20 cellular contexts compared by ENCODE assay signal in genomic region chr5:145660897-145661650, GRCh38.
DNase-seq lines count a peak whose midpoint lies in the region; ATAC-seq and TF ChIP-seq lines count a peak whose summit lies in the region.
"Had no signal": no experiment of that assay in that cellular context is flagged by ENCODE, and none has a peak within 500 bp of the region (broad histone marks: within the 10 kb centered on the region; RNA-seq: fewer than 3 reads in every experiment).

No MANE protein-coding gene starts in this region.

- H3K36me3 ChIP-seq in A673 (ENCODE audit: insufficient read depth, low read length, poor library complexity, severe bottlenecking), result no peaks in the 10 kb centered on the region
- H3K36me3 ChIP-seq in CD4-positive, alpha-beta memory T cell (ENCODE audit: insufficient read depth, low read length), result no peaks in the 10 kb centered on the region
- H3K36me3 ChIP-seq: colonic mucosa, neural progenitor cell, right atrium auricular region, SJSA1 had no signal

- no peaks in the 10 kb centered on the region for H3K4me1 Mint-ChIP-seq in CD4-positive, alpha-beta memory T cell
- H3K4me1 Mint-ChIP-seq: activated CD4-positive, alpha-beta T cell treated with anti-CD3 and anti-CD28 coated beads for 36 hours; mesothelial cell of epicardium; neural progenitor cell had no signal

- no peaks in the 10 kb centered on the region for H3K9me3 ChIP-seq in A673 (ENCODE audit: low read depth, low read length, poor library complexity, severe bottlenecking)
- no peaks in the 10 kb centered on the region for H3K9me3 ChIP-seq in CD4-positive, alpha-beta memory T cell (ENCODE audit: control insufficient read depth in 1 of 2, low read length in 2 of 2)
- H3K9me3 ChIP-seq: colonic mucosa, right atrium auricular region, SJSA1 had no signal

- intact Hi-C loops in A673 (cut with micrococcal nuclease; ENCODE audit: unreplicated experiment), result no loop called here
- intact Hi-C loops in CD4-positive, alpha-beta memory T cell (cut with micrococcal nuclease), result no loop called here

- H3K27ac Mint-ChIP-seq in CD4-positive, alpha-beta memory T cell, result no peak overlapping the region
- H3K27ac Mint-ChIP-seq: activated CD4-positive, alpha-beta T cell treated with anti-CD3 and anti-CD28 coated beads for 36 hours; mesothelial cell of epicardium; neural progenitor cell had no signal

- H3K4me3 ChIP-seq in A673 (ENCODE audit: low read depth, low read length, poor library complexity, severe bottlenecking) (no peak overlapping the region), foreskin fibroblast (ENCODE audit: low read depth in 1 of 2, low read length in 2 of 2) (no peak overlapping the region)
- H3K4me3 ChIP-seq in CD4-positive, alpha-beta memory T cell (ENCODE audit: low read length in 2 of 2), result no peak overlapping the region
- H3K4me3 ChIP-seq: colonic mucosa, neural progenitor cell, right atrium auricular region, SJSA1 had no signal

- H3K36me3 Mint-ChIP-seq in CD4-positive, alpha-beta memory T cell, result no peaks in the 10 kb centered on the region
- H3K36me3 Mint-ChIP-seq: mesothelial cell of epicardium, neural progenitor cell had no signal

- no TSS peak for BruUV-seq in A673 (replicated peaks; lab: Mats Ljungman, UMichigan)

- H3K9me3 Mint-ChIP-seq in CD4-positive, alpha-beta memory T cell, result peaks cover 0 to 6% (median 3%) of the 10 kb centered on the region in 8 donors

- H3K4me1 ChIP-seq in A673 (ENCODE audit: insufficient read depth, low read length, poor library complexity, severe bottlenecking), result peaks cover 19% of the 10 kb centered on the region
- no peaks in the 10 kb centered on the region for H3K4me1 ChIP-seq in CD4-positive, alpha-beta memory T cell (ENCODE audit: insufficient read depth, low read length)
- H3K4me1 ChIP-seq: colonic mucosa, SJSA1 had no signal

- H3K27ac ChIP-seq in A673 (ENCODE audit: low read depth, low read length, poor library complexity, severe bottlenecking), result no peak overlapping the region
- no peak overlapping the region for H3K27ac ChIP-seq in CD4-positive, alpha-beta memory T cell (ENCODE audit: low read depth, low read length)
- H3K27ac ChIP-seq: colonic mucosa, epithelial cell of prostate, neural progenitor cell, right atrium auricular region, SJSA1 had no signal

- no peak overlapping the region for H3K4me3 Mint-ChIP-seq in CD4-positive, alpha-beta memory T cell
- H3K4me3 Mint-ChIP-seq: activated CD4-positive, alpha-beta T cell treated with anti-CD3 and anti-CD28 coated beads for 36 hours; mesothelial cell of epicardium; neural progenitor cell had no signal

- H3K27me3 ChIP-seq in A673 (replicated peaks; ENCODE audit: insufficient read depth, low read depth, low read length, poor library complexity), result no peaks in the 10 kb centered on the region
- no peaks in the 10 kb centered on the region for H3K27me3 ChIP-seq in CD4-positive, alpha-beta memory T cell (ENCODE audit: insufficient read depth, low read length)
- H3K27me3 ChIP-seq: colonic mucosa, neural progenitor cell, right atrium auricular region, SJSA1 had no signal

- CTCF ChIA-PET in A673 (lab: Charles Lee), result no interaction called here
- CTCF ChIA-PET in CD4-positive, alpha-beta memory T cell (lab: Charles Lee; ENCODE audit: partially characterized antibody), result no interaction called here

- no peaks in the 10 kb centered on the region for H3K27me3 Mint-ChIP-seq in CD4-positive, alpha-beta memory T cell
- H3K27me3 Mint-ChIP-seq: activated CD4-positive, alpha-beta T cell treated with anti-CD3 and anti-CD28 coated beads for 36 hours had no signal

- DNase-seq in A673 (ENCODE audit: low spot score) (peak; percentile 66), GM04503 (ENCODE audit: low read depth) (peak; percentile 38), amniotic epithelial cell (ENCODE audit: low read depth) (peak; percentile 11), foreskin fibroblast (peak; percentile 58 to 84), HuH-7.5 (ENCODE audit: low spot score) (no peak), DMS79 treated with DMSO at 0.1 percent for 48 hours (lab: John Stamatoyannopoulos, UW) (no peak)
- no peak for DNase-seq in CD4-positive, alpha-beta memory T cell
- DNase-seq: activated CD4-positive, alpha-beta T cell treated with anti-CD3 and anti-CD28 coated beads for 36 hours; activated effector memory CD4-positive, alpha-beta T cell treated with anti-CD3 and anti-CD28 coated beads, Interleukin-2, amount 50 U/mL, for 16 hours; aorta; colonic mucosa; GDM1; NCI-H2081; NCI-H524 treated with DMSO at 0.1 percent for 48 hours had no signal

- no peak for ATAC-seq in HG02840 (IDR thresholded peaks at IDR 0.05; ENCODE audit: low FRiP score, unreplicated experiment)
- ATAC-seq: activated CD4-positive, alpha-beta T cell treated with anti-CD3 and anti-CD28 coated beads for 36 hours had no signal

- POLR2A ChIA-PET in A673 (lab: Charles Lee; ENCODE audit: low non-redundant PET), result interaction anchor here (0.8 kb wide), 1 partner anchor 629 kb away, joined by 4 read pairs; no protein-coding TSS in a partner anchor
- POLR2A ChIA-PET in CD4-positive, alpha-beta memory T cell (lab: Charles Lee; ENCODE audit: partially characterized antibody), result no interaction called here

- TF ChIP-seq CTCF in A673 (conservative IDR thresholded peaks at IDR 0.05; ENCODE audit: low read depth, low read length), result no peak
- no peak for TF ChIP-seq CTCF in foreskin fibroblast (IDR thresholded peaks at IDR 0.05; ENCODE audit: low read depth, low read length)

Comparison
In these comparisons a context has a peak if more than half of its experiments do, and no peak if none do; other contexts are left out.
1. DNase-seq: peak in A673 (single experiment), GM04503 (single experiment), amniotic epithelial cell (single experiment) and foreskin fibroblast (2 of 2); none in HuH-7.5 (single experiment), DMS79 treated with DMSO at 0.1 percent for 48 hours (single experiment) and CD4-positive, alpha-beta memory T cell (0 of 5).